8 cellular contexts compared by ENCODE assay signal in the genomic region with DNA sequence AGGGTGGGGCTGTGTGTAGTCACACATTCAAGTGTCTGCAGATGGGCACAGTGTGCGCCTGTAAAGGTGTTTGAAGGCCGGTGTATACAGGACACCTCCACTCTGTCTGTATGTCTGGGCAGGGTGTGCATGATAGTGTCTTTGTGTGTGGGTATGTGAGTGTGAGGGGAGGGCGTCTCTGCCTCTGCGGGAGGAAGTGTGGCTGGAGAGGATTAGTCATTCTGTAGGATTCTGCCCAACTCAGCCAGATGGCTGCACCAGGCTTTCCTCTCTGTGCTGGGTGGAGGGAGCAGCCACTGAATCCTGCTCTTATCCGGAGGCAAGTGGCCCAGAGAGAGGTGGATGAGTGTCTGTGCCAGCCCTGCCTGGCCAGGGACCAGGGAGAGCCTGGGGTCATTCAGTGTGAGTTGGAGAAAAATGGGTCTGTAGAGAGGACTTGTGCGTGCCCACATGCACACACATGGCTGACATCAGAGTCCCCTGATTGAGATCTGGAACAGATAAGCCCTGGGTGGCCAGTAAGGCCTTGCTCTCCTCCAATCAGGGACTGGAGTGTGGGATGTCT. TPM values are rescaled to one million over a fixed set of nuclear protein-coding genes. Genes with fewer than 3 reads are reported as not detected.
DNase-seq lines count a peak whose midpoint lies in the region; ATAC-seq, FAIRE-seq and TF ChIP-seq lines count a peak whose summit lies in the region.

No MANE protein-coding gene starts in this region.

- TF ChIP-seq POLR2A in A549 (IDR thresholded peaks at IDR 0.05; ENCODE audit: low read length): no peak

- 6% methylated on average over 6 of the region's 6 CpGs for WGBS in A549 (ENCODE audit: missing lambda C conversion rate)

- peaks cover 60% of the 10 kb centered on the region for H3K36me3 Mint-ChIP-seq in activated T-helper 17 cell treated with anti-CD3 and anti-CD28 coated beads, Interleukin-2, amount 50 U/mL, for 72 hours (ENCODE audit: low read depth)
- H3K36me3 Mint-ChIP-seq in neural progenitor cell: no peaks in the 10 kb centered on the region

- no peaks in the 10 kb centered on the region for H3K27me3 Mint-ChIP-seq in activated T-helper 17 cell treated with anti-CD3 and anti-CD28 coated beads, Interleukin-2, amount 50 U/mL, for 72 hours
- peaks cover 23% of the 10 kb centered on the region for H3K27me3 Mint-ChIP-seq in neural progenitor cell (ENCODE audit: insufficient read depth, low read depth)

- no peaks in the 10 kb centered on the region for H3K9me3 Mint-ChIP-seq in activated T-helper 17 cell treated with anti-CD3 and anti-CD28 coated beads, Interleukin-2, amount 50 U/mL, for 72 hours
- no peaks in the 10 kb centered on the region for H3K9me3 Mint-ChIP-seq in neural progenitor cell

- H4K20me1 ChIP-seq in OCI-LY3 (ENCODE audit: insufficient read depth, low read length) (no peaks in the 10 kb centered on the region), neural progenitor cell (ENCODE audit: low read depth) (peaks cover 22% of the 10 kb centered on the region)

- H3K79me2 ChIP-seq in OCI-LY3 (ENCODE audit: low read length): no peaks in the 10 kb centered on the region
- H3K79me2 ChIP-seq in neural progenitor cell (ENCODE audit: low read depth): no peaks in the 10 kb centered on the region

- no peak for FAIRE-seq in A549 (lab: Jason Lieb, UNC)

- no peaks in the 10 kb centered on the region for H3K9me3 ChIP-seq in A549
- no peaks in the 10 kb centered on the region for H3K9me3 ChIP-seq in OCI-LY3 (ENCODE audit: insufficient read depth, low read length)
- H3K9me3 ChIP-seq in neural progenitor cell (ENCODE audit: low read depth): no peaks in the 10 kb centered on the region

- H2AFZ ChIP-seq in OCI-LY3 (ENCODE audit: low read depth, low read length) (peak overlapping the region; percentile 85; the same call in 1 of the 2 replicates), neural progenitor cell (replicated peaks) (no peak overlapping the region)

- no peak for TF ChIP-seq RAD21 in A549 (conservative IDR thresholded peaks at IDR 0.05 in 1 of 2, IDR thresholded peaks at IDR 0.05 in 1 of 2)

- CTCF ChIA-PET in A549 (lab: Yijun Ruan, JAX): interaction anchor here (1.0 to 59.3 kb wide), 7 partner anchors 8 to 110 kb away, joined by 5 to 2364 read pairs (median 73); a partner anchor contains a TSS

- TF ChIP-seq EP300 in A549 (IDR thresholded peaks at IDR 0.05): no peak

- POLR2A ChIA-PET in A549 (lab: Yijun Ruan, JAX): interaction anchor here (0.6 to 2.3 kb wide), 5 partner anchors 10 to 772 kb away, joined by 3 to 18 read pairs (median 4); no protein-coding TSS in a partner anchor

- H3K27ac ChIP-seq in A549 (peak overlapping the region; percentile 75 to 92), OCI-LY3 (ENCODE audit: low read length) (no peak overlapping the region), neural progenitor cell (no peak overlapping the region), substantia nigra (ENCODE audit: low read depth, low read length, poor library complexity, severe bottlenecking) (peak overlapping the region; percentile 91)

- DNase-seq in A549 (ENCODE audit: low read depth in 1 of 2, low spot score in 1 of 2): peak; percentile 53 to 65
- peak; percentile 91 for DNase-seq in fibroblast of villous mesenchyme (ENCODE audit: low read depth)
- peak; percentile 61 for DNase-seq in neural progenitor cell (ENCODE audit: low spot score)
- DNase-seq in substantia nigra (lab: John Stamatoyannopoulos, UW): peak in 40 of 49 donors; percentile 32 to 85 (median 67)
- DNase-seq in NCI-H1092 (lab: John Stamatoyannopoulos, UW): no peak

- H3F3A ChIP-seq in neural progenitor cell (ENCODE audit: low read depth): peaks cover 13% of the 10 kb centered on the region

- peak overlapping the region; percentile 94 for H3K27ac Mint-ChIP-seq in activated T-helper 17 cell treated with anti-CD3 and anti-CD28 coated beads, Interleukin-2, amount 50 U/mL, for 72 hours
- H3K27ac Mint-ChIP-seq in neural progenitor cell: peak overlapping the region; percentile 9

- peak overlapping the region; percentile 96 for H3K4me2 ChIP-seq in A549
- peak overlapping the region; percentile 100 for H3K4me2 ChIP-seq in OCI-LY3 (ENCODE audit: low read length)
- peak overlapping the region; percentile 81 for H3K4me2 ChIP-seq in neural progenitor cell

- H3K4me3 ChIP-seq in A549: peak overlapping the region; percentile 77
- peak overlapping the region; percentile 98 for H3K4me3 ChIP-seq in OCI-LY3 (ENCODE audit: low read length)
- H3K4me3 ChIP-seq in fibroblast of villous mesenchyme (ENCODE audit: low read depth, low read length): peak overlapping the region; percentile 94
- peak overlapping the region; percentile 40 for H3K4me3 ChIP-seq in neural progenitor cell

- peak overlapping the region; percentile 94 for H3K4me3 Mint-ChIP-seq in activated T-helper 17 cell treated with anti-CD3 and anti-CD28 coated beads, Interleukin-2, amount 50 U/mL, for 72 hours
- H3K4me3 Mint-ChIP-seq in neural progenitor cell: peak overlapping the region; percentile 73

- no peaks in the 10 kb centered on the region for H3K36me3 ChIP-seq in OCI-LY3 (replicated peaks; ENCODE audit: low read depth, low read length)
- H3K36me3 ChIP-seq in neural progenitor cell: no peaks in the 10 kb centered on the region

- H3K9ac ChIP-seq in OCI-LY3 (ENCODE audit: low read length) (peak overlapping the region; percentile 60; the same call in 1 of the 2 replicates), neural progenitor cell (no peak overlapping the region)

- H3K27me3 ChIP-seq in OCI-LY3 (ENCODE audit: low read depth, low read length) (peaks cover 26% of the 10 kb centered on the region), neural progenitor cell (peaks cover 91% of the 10 kb centered on the region)

- TF ChIP-seq CTCF in A549 (IDR thresholded peaks at IDR 0.05) (no peak), OCI-LY3 (IDR thresholded peaks at IDR 0.05; ENCODE audit: low read depth, low read length) (no peak), fibroblast of villous mesenchyme (IDR thresholded peaks at IDR 0.05; ENCODE audit: insufficient read depth, low read depth, low read length) (no peak), neural progenitor cell (IDR thresholded peaks at IDR 0.05) (no peak)

- H3K4me1 ChIP-seq in A549 (peaks cover 27% of the 10 kb centered on the region), OCI-LY3 (ENCODE audit: low read length) (peaks cover 10% of the 10 kb centered on the region), neural progenitor cell (peaks cover 40% of the 10 kb centered on the region)

- peaks cover 13% of the 10 kb centered on the region for H3K4me1 Mint-ChIP-seq in activated T-helper 17 cell treated with anti-CD3 and anti-CD28 coated beads, Interleukin-2, amount 50 U/mL, for 72 hours
- H3K4me1 Mint-ChIP-seq in neural progenitor cell: peaks cover 41% of the 10 kb centered on the region

- ATAC-seq in A549 (peak; percentile 51 to 59), GM21381 (IDR thresholded peaks at IDR 0.05; ENCODE audit: unreplicated experiment) (peak; percentile 10)
- peak; percentile 74 for ATAC-seq in activated T-helper 17 cell treated with anti-CD3 and anti-CD28 coated beads, Interleukin-2, amount 50 U/mL, for 72 hours (replicated peaks)

RNA-seq across cellular contexts. Expression of a gene that starts 1.7 kb away (rescaled TPM):
- polyA plus RNA-seq in A549 (2011; rRNA removed) (33.7 and 42.1 TPM in 2 replicates), A549 (2017; fragmentation: RNase III; extraction: RNeasy Plus Mini Kit Qiagen cat#74134 plus additional on column Dnase treatment) (26.3 to 27.6 TPM (median 26.4 TPM) in 3 replicates)
- 32.4 and 40.0 TPM in 2 replicates for polyA plus RNA-seq in A549 (2012; cell fraction: cytosol; rRNA removed)
- 97.7 and 113 TPM in 2 replicates for polyA plus RNA-seq in A549 (2012; cell fraction: nucleus; rRNA removed)
- polyA minus RNA-seq in A549 (2011; rRNA and poly(A)+ RNA removed): 57.2 and 59.7 TPM in 2 replicates
- 100 to 1,000 TPM in 1 of 2 donors, 10 to 100 TPM in 1; 45.9 to 150 TPM for total RNA-seq in activated T-helper 17 cell treated with anti-CD3 and anti-CD28 coated beads, Interleukin-2, amount 50 U/mL, for 72 hours
- total RNA-seq in fibroblast of villous mesenchyme (81.6 and 97.0 TPM in 2 replicates), neural progenitor cell (ENCODE audit: low replicate concordance) (0.09 TPM in 1 of 2 replicates, not detected in the other)

RNA-seq across cellular contexts. Expression of a gene that starts 1.8 kb away (rescaled TPM):
- polyA plus RNA-seq in A549 (2011; rRNA removed): 0.20 and 0.21 TPM in 2 replicates
- polyA plus RNA-seq in A549 (2012; cell fraction: cytosol; rRNA removed): 0.94 and 1.1 TPM in 2 replicates
- 2.1 and 2.3 TPM in 2 replicates for polyA plus RNA-seq in A549 (2012; cell fraction: nucleus; rRNA removed)
- 0.56 to 0.79 TPM (median 0.63 TPM) in 3 replicates for polyA plus RNA-seq in A549 (2017; fragmentation: RNase III; extraction: RNeasy Plus Mini Kit Qiagen cat#74134 plus additional on column Dnase treatment)
- polyA minus RNA-seq in A549 (2011; rRNA and poly(A)+ RNA removed): 0.25 and 0.44 TPM in 2 replicates
- total RNA-seq in activated T-helper 17 cell treated with anti-CD3 and anti-CD28 coated beads, Interleukin-2, amount 50 U/mL, for 72 hours: 1 to 10 TPM in 1 of 2 donors, under 1 TPM in 1; 0.48 to 2.9 TPM
- total RNA-seq in fibroblast of villous mesenchyme: 1.7 and 1.9 TPM in 2 replicates
- 0.25 TPM in 1 of 2 replicates, not detected in the other for total RNA-seq in neural progenitor cell (ENCODE audit: low replicate concordance)

RNA-seq across cellular contexts. Expression of a gene that starts 29.1 kb away (rescaled TPM):
- polyA plus RNA-seq in A549 (2011; rRNA removed) (4.5 and 5.1 TPM in 2 replicates), A549 (2017; fragmentation: RNase III; extraction: RNeasy Plus Mini Kit Qiagen cat#74134 plus additional on column Dnase treatment) (2.5 to 4.3 TPM (median 2.9 TPM) in 3 replicates)
- polyA plus RNA-seq in A549 (2012; cell fraction: cytosol; rRNA removed): 3.5 and 4.4 TPM in 2 replicates
- 5.7 and 6.1 TPM in 2 replicates for polyA plus RNA-seq in A549 (2012; cell fraction: nucleus; rRNA removed)
- polyA minus RNA-seq in A549 (2011; rRNA and poly(A)+ RNA removed): 5.8 and 7.3 TPM in 2 replicates
- under 1 TPM; 0.45 to 0.71 TPM for total RNA-seq in activated T-helper 17 cell treated with anti-CD3 and anti-CD28 coated beads, Interleukin-2, amount 50 U/mL, for 72 hours
- total RNA-seq in fibroblast of villous mesenchyme (9.1 and 9.3 TPM in 2 replicates), neural progenitor cell (ENCODE audit: low replicate concordance) (0.77 and 1.8 TPM in 2 replicates)

RNA-seq across cellular contexts. Expression of a gene that starts 33.1 kb away (rescaled TPM):
- 13.8 and 15.7 TPM in 2 replicates for polyA plus RNA-seq in A549 (2011; rRNA removed)
- polyA plus RNA-seq in A549 (2012; cell fraction: cytosol; rRNA removed): 24.1 and 41.0 TPM in 2 replicates
- 98.0 and 113 TPM in 2 replicates for polyA plus RNA-seq in A549 (2012; cell fraction: nucleus; rRNA removed)
- 23.8 to 35.5 TPM (median 34.0 TPM) in 3 replicates for polyA plus RNA-seq in A549 (2017; fragmentation: RNase III; extraction: RNeasy Plus Mini Kit Qiagen cat#74134 plus additional on column Dnase treatment)
- polyA minus RNA-seq in A549 (2011; rRNA and poly(A)+ RNA removed): 17.2 and 17.9 TPM in 2 replicates
- total RNA-seq in activated T-helper 17 cell treated with anti-CD3 and anti-CD28 coated beads, Interleukin-2, amount 50 U/mL, for 72 hours: 10 to 100 TPM; 15.0 to 24.8 TPM
- 87.7 and 134 TPM in 2 replicates for total RNA-seq in fibroblast of villous mesenchyme
- total RNA-seq in neural progenitor cell (ENCODE audit: low replicate concordance): 34.7 and 111 TPM in 2 replicates

RNA-seq across cellular contexts. Expression of a gene that starts 45.4 kb away (rescaled TPM):
- polyA plus RNA-seq in A549 (2011; rRNA removed) (21.1 and 26.7 TPM in 2 replicates), A549 (2017; fragmentation: RNase III; extraction: RNeasy Plus Mini Kit Qiagen cat#74134 plus additional on column Dnase treatment) (34.7 to 36.0 TPM (median 35.9 TPM) in 3 replicates)
- 19.5 and 21.8 TPM in 2 replicates for polyA plus RNA-seq in A549 (2012; cell fraction: cytosol; rRNA removed)
- polyA plus RNA-seq in A549 (2012; cell fraction: nucleus; rRNA removed): 16.0 and 20.8 TPM in 2 replicates
- 21.0 and 21.4 TPM in 2 replicates for polyA minus RNA-seq in A549 (2011; rRNA and poly(A)+ RNA removed)
- 10 to 100 TPM; 12.0 to 24.9 TPM for total RNA-seq in activated T-helper 17 cell treated with anti-CD3 and anti-CD28 coated beads, Interleukin-2, amount 50 U/mL, for 72 hours
- total RNA-seq in fibroblast of villous mesenchyme (3.2 and 3.9 TPM in 2 replicates), neural progenitor cell (ENCODE audit: low replicate concordance) (6.4 and 7.1 TPM in 2 replicates)

Comparison
In these comparisons a context has a peak if more than half of its experiments do, and no peak if none do; other contexts are left out.
1. ATAC-seq: peak in every context shown above with its lines; median percentile 74 in activated T-helper 17 cell treated with anti-CD3 and anti-CD28 coated beads, Interleukin-2, amount 50 U/mL, for 72 hours; 55 in A549; 10 in GM21381.
2. H3K27ac ChIP-seq: peak in A549 (2 of 2) and substantia nigra (single experiment); none in OCI-LY3 (single experiment) and neural progenitor cell (single experiment).
3. H3K4me3 ChIP-seq: peak in every context shown above with its lines; median percentile 98 in OCI-LY3; 94 in fibroblast of villous mesenchyme; 77 in A549; 40 in neural progenitor cell.
4. RNA of a gene that starts 1.7 kb away (total RNA-seq): 45.9 to 150 TPM in activated T-helper 17 cell treated with anti-CD3 and anti-CD28 coated beads, Interleukin-2, amount 50 U/mL, for 72 hours and 81.6 to 97.0 TPM in fibroblast of villous mesenchyme; 0.09 TPM in neural progenitor cell; every median in the first group is over 10 times any median in the second.
5. Peak in every context shown above with its lines, with median percentiles within 50 percentile points of each other: H3K4me2 ChIP-seq.